ENCODE assay signal across 9 cellular contexts in the genomic region with DNA sequence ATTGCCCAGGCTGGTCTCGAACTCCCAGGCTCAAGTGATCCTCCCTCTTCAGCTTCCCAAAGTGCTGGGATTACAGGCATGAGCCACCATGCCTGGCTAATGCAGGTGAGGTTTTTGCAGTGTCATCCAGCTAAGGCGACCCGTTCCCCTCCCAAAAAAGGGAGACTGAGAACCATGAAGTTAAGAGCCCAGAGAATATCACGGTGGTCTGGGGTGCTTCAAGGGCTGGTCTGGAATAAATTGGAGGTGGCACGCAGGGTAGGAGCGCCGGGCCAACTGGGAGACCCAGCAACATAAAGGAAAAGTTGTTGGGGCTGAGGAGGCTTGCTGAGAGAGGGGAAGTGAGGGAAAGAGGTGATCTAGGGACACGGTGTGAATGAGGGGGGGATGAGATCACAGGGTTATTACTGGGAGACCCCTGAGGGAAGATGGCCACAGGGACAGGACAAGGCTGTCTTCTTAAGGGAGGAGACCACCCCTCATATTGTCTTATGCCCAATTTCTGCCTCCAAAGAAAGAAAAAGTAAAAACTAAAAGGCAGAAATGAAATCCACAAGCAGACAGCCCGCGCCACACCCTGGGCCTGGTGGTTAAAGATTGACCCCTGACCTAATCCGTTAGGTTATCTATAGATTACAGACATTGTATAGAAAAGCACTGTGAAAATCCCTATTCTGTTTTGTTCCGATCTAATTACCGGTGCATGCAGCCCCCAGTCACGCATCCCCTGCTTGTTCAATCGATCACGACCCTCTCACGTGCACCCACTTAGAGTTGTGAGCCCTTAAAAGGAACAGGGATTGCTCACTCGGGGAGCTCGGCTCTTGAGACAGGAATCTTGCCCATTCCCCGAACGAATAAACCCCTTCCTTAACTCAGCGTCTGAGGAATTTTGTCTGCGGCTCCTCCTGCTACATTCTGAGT. TPM values are rescaled to one million over a fixed set of nuclear protein-coding genes. Genes with fewer than 3 reads are reported as not detected.
DNase-seq lines count a peak whose midpoint lies in the region; ATAC-seq, FAIRE-seq and TF ChIP-seq lines count a peak whose summit lies in the region.
"Not testable (repeated sequence)": the region's sequence is repeated elsewhere in the genome, so short reads cannot be mapped to it uniquely, and the experiment has no call there.
"Had no signal": no experiment of that assay in that cellular context is flagged by ENCODE, and none has a peak within 500 bp of the region (broad histone marks: within the 10 kb centered on the region; RNA-seq: fewer than 3 reads in every experiment).

No MANE protein-coding gene starts in this region.

- intact Hi-C loops in CD4-positive, alpha-beta memory T cell (cut with micrococcal nuclease), result not testable (repeated sequence)

- not testable (repeated sequence) for DNase-seq in CD4-positive, alpha-beta memory T cell; NT2/D1 (ENCODE audit: low read depth, low spot score); activated CD8-positive, alpha-beta T cell treated with anti-CD3 and anti-CD28 coated beads, Interleukin-2, amount 10 ng/mL, durations not matched to agents 7 days and 5 days; lung (ENCODE audit: low spot score)
- DNase-seq in small intestine, result peak; percentile 28

- H3K4me1 ChIP-seq in CD4-positive, alpha-beta memory T cell (ENCODE audit: insufficient read depth, low read length); NT2/D1 (ENCODE audit: insufficient read depth, insufficient read length); small intestine (ENCODE audit: control insufficient read depth in 2 of 2, insufficient read depth in 1 of 2, low read depth in 1 of 2, low read length in 1 of 2): not testable (repeated sequence)
- H3K4me1 ChIP-seq in duodenal mucosa (ENCODE audit: control insufficient read depth in 1 of 2, insufficient read depth in 2 of 2, low read length in 2 of 2) (peaks cover 11 to 20% of the 10 kb centered on the region in 2 donors), lung (ENCODE audit: control insufficient read depth in 2 of 2, insufficient read depth in 2 of 2, low read length in 2 of 2) (peaks cover 0 to 11% of the 10 kb centered on the region in 2 donors)

- H3K27me3 Mint-ChIP-seq in CD4-positive, alpha-beta memory T cell, result peaks cover 14 to 24% of the 10 kb centered on the region in 2 donors
- peaks cover 17% of the 10 kb centered on the region for H3K27me3 Mint-ChIP-seq in activated CD8-positive, alpha-beta T cell treated with anti-CD3 and anti-CD28 coated beads, Interleukin-2, amount 10 ng/mL, durations not matched to agents 7 days and 5 days (ENCODE audit: low read depth)

- CTCF ChIA-PET in CD4-positive, alpha-beta memory T cell (lab: Charles Lee; ENCODE audit: partially characterized antibody), result interaction anchor here (1.5 to 1.9 kb wide), 2 partner anchors 9 kb away, joined by 3 to 5 read pairs; no protein-coding TSS in a partner anchor
- CTCF ChIA-PET in activated CD8-positive, alpha-beta T cell treated with anti-CD3 and anti-CD28 coated beads, Interleukin-2, amount 10 ng/mL, durations not matched to agents 7 days and 5 days (lab: Charles Lee), result interaction anchor here (2.7 kb wide), 1 partner anchor 38 kb away, joined by 9 read pairs; no protein-coding TSS in a partner anchor

- not testable (repeated sequence) for H3K36me3 ChIP-seq in CD4-positive, alpha-beta memory T cell (ENCODE audit: insufficient read depth, low read length); duodenal mucosa (ENCODE audit: control insufficient read depth in 1 of 2, insufficient read depth in 2 of 2, low read length in 2 of 2); lung (ENCODE audit: control insufficient read depth in 2 of 2, insufficient read depth in 2 of 2, low read length in 2 of 2); small intestine (ENCODE audit: control insufficient read depth in 2 of 2, insufficient read depth in 2 of 2, low read length in 2 of 2)
- peaks cover 11% of the 10 kb centered on the region for H3K36me3 ChIP-seq in NT2/D1 (ENCODE audit: insufficient read depth, insufficient read length, low read length)

- peak overlapping the region in 7 of 8 donors; percentile 46 to 90 (median 61) for H3K4me3 Mint-ChIP-seq in CD4-positive, alpha-beta memory T cell
- peak overlapping the region; percentile 89 for H3K4me3 Mint-ChIP-seq in activated CD8-positive, alpha-beta T cell treated with anti-CD3 and anti-CD28 coated beads, Interleukin-2, amount 10 ng/mL, durations not matched to agents 7 days and 5 days

- H3K4me1 Mint-ChIP-seq in CD4-positive, alpha-beta memory T cell, result not testable (repeated sequence)
- H3K4me1 Mint-ChIP-seq in activated CD8-positive, alpha-beta T cell treated with anti-CD3 and anti-CD28 coated beads, Interleukin-2, amount 10 ng/mL, durations not matched to agents 7 days and 5 days (ENCODE audit: low read depth), result peaks cover 14% of the 10 kb centered on the region

- not testable (repeated sequence) for H3K4me3 ChIP-seq in CD4-positive, alpha-beta memory T cell (ENCODE audit: low read length in 2 of 2); small intestine (ENCODE audit: low read depth in 1 of 2, low read length in 2 of 2)
- H3K4me3 ChIP-seq in NT2/D1 (ENCODE audit: insufficient read length, low read depth) (peak overlapping the region; percentile 64), duodenal mucosa (ENCODE audit: low read depth in 1 of 2, low read length in 2 of 2) (peak overlapping the region; percentile 66 to 76), lung (peak overlapping the region; percentile 6)

- not testable (repeated sequence) for H3K27ac ChIP-seq in CD4-positive, alpha-beta memory T cell (ENCODE audit: low read depth, low read length); duodenal mucosa (ENCODE audit: low read depth, low read length)
- H3K27ac ChIP-seq in lung (ENCODE audit: low read depth in 1 of 2, low read length in 1 of 2) (peak overlapping the region in 1 of 2 donors; percentile 13), small intestine (ENCODE audit: low read depth in 1 of 2, low read length in 1 of 2) (peak overlapping the region in 1 of 2 donors; percentile 11)

- FAIRE-seq in small intestine (lab: Jason Lieb, UNC), result not testable (repeated sequence)

- not testable (repeated sequence) for H3K27me3 ChIP-seq in CD4-positive, alpha-beta memory T cell (ENCODE audit: insufficient read depth, low read length); NT2/D1 (ENCODE audit: insufficient read depth, insufficient read length); duodenal mucosa (ENCODE audit: control insufficient read depth in 1 of 2, insufficient read depth in 2 of 2, low read length in 2 of 2); lung (ENCODE audit: control insufficient read depth, insufficient read depth); small intestine (ENCODE audit: control insufficient read depth in 2 of 2, insufficient read depth in 2 of 2, low read length in 2 of 2)

- not testable (repeated sequence) for H3K9me3 ChIP-seq in CD4-positive, alpha-beta memory T cell (ENCODE audit: control insufficient read depth in 1 of 2, low read length in 2 of 2); NT2/D1 (ENCODE audit: insufficient read depth, low read length); duodenal mucosa (ENCODE audit: control insufficient read depth in 1 of 2, low read length in 2 of 2); lung (ENCODE audit: control insufficient read depth in 2 of 2, insufficient read depth in 1 of 2, low read length in 1 of 2); small intestine (ENCODE audit: control insufficient read depth, low read depth)

- peak overlapping the region in 1 of 7 donors; percentile 52 for H3K27ac Mint-ChIP-seq in CD4-positive, alpha-beta memory T cell
- H3K27ac Mint-ChIP-seq in activated CD8-positive, alpha-beta T cell treated with anti-CD3 and anti-CD28 coated beads, Interleukin-2, amount 10 ng/mL, durations not matched to agents 7 days and 5 days, result peak overlapping the region; percentile 87

- H3K36me3 Mint-ChIP-seq in CD4-positive, alpha-beta memory T cell; activated CD8-positive, alpha-beta T cell treated with anti-CD3 and anti-CD28 coated beads, Interleukin-2, amount 10 ng/mL, durations not matched to agents 7 days and 5 days (ENCODE audit: low read depth): not testable (repeated sequence)

- H3K9me3 Mint-ChIP-seq in CD4-positive, alpha-beta memory T cell; activated CD8-positive, alpha-beta T cell treated with anti-CD3 and anti-CD28 coated beads, Interleukin-2, amount 10 ng/mL, durations not matched to agents 7 days and 5 days (ENCODE audit: insufficient read depth): not testable (repeated sequence)

- H3K9ac ChIP-seq in NT2/D1 (ENCODE audit: insufficient read length, low read depth), result peak overlapping the region; percentile 90
- H3K9ac ChIP-seq in duodenal mucosa (ENCODE audit: low read depth in 1 of 2, low read length in 2 of 2), result peak overlapping the region; percentile 33 to 57

- POLR2A ChIA-PET in CD4-positive, alpha-beta memory T cell (lab: Charles Lee; ENCODE audit: partially characterized antibody), result not testable (repeated sequence)
- POLR2A ChIA-PET in activated CD8-positive, alpha-beta T cell treated with anti-CD3 and anti-CD28 coated beads, Interleukin-2, amount 10 ng/mL, durations not matched to agents 7 days and 5 days (lab: Charles Lee), result interaction anchor here (1.0 kb wide), 1 partner anchor 24 kb away, joined by 4 read pairs; no protein-coding TSS in a partner anchor

- TF ChIP-seq CTCF in lung (IDR thresholded peaks at IDR 0.05; ENCODE audit: control extremely low read depth, extremely low read depth), result not testable (repeated sequence)

- WGBS in lung, 2 donors, result 52 to 59% methylated on average over 22 to 23 of the region's 23 CpGs
- 24 to 48% (median 37%) methylated on average over 23 of the region's 23 CpGs for WGBS in small intestine, 3 donors

- not testable (repeated sequence) for ATAC-seq in activated CD8-positive, alpha-beta T cell treated with anti-CD3 and anti-CD28 coated beads, Interleukin-2, amount 10 ng/mL, durations not matched to agents 7 days and 5 days; lung (ENCODE audit: insufficient read depth, low FRiP score)

RNA-seq across cellular contexts. Expression of gene APOC1, which starts 0.6 kb away (rescaled TPM):
- total RNA-seq in CD4-positive, alpha-beta memory T cell, result 1 to 10 TPM; 6.4 to 7.0 TPM
- not detected for polyA plus RNA-seq in CD4-positive, alpha-beta memory T cell
- total RNA-seq in activated CD8-positive, alpha-beta T cell treated with anti-CD3 and anti-CD28 coated beads, Interleukin-2, amount 10 ng/mL, durations not matched to agents 7 days and 5 days, result not detected
- 100 to 1,000 TPM in 1 of 2 donors, 10 to 100 TPM in 1; 14.0 to 282 TPM for total RNA-seq in lung
- polyA plus RNA-seq in lung, result 1,000 to 10,000 TPM in 1 of 2 donors, 100 to 1,000 TPM in 1; 153 to 1,030 TPM
- polyA plus RNA-seq in small intestine, result 10 to 100 TPM in 2 of 3 donors, 1 to 10 TPM in 1; 3.1 to 65.1 (median 18.4) TPM

RNA-seq across cellular contexts. Expression of gene APOE, which starts 8.2 kb away (rescaled TPM):
- total RNA-seq in CD4-positive, alpha-beta memory T cell, result 10 to 100 TPM in 1 of 2 experiments, 1 to 10 TPM in 1; 9.0 to 11.9 TPM
- not detected for polyA plus RNA-seq in CD4-positive, alpha-beta memory T cell
- under 1 TPM; 0.68 to 0.89 TPM for total RNA-seq in activated CD8-positive, alpha-beta T cell treated with anti-CD3 and anti-CD28 coated beads, Interleukin-2, amount 10 ng/mL, durations not matched to agents 7 days and 5 days
- 100 to 1,000 TPM in 1 of 2 donors, 10 to 100 TPM in 1; 80.8 to 177 TPM for total RNA-seq in lung
- polyA plus RNA-seq in lung, result 1,000 to 10,000 TPM in 1 of 2 donors, 100 to 1,000 TPM in 1; 235 to 1,011 TPM
- polyA plus RNA-seq in small intestine, result 100 to 1,000 TPM in 2 of 3 donors, 10 to 100 TPM in 1; 14.1 to 134 (median 109) TPM

RNA-seq across cellular contexts. Expression of gene TOMM40, which starts 22.7 kb away (rescaled TPM):
- total RNA-seq in CD4-positive, alpha-beta memory T cell, result 10 to 100 TPM; 32.8 to 34.6 TPM
- polyA plus RNA-seq in CD4-positive, alpha-beta memory T cell, result 10 to 100 TPM; 30.9 to 43.6 TPM
- 10 to 100 TPM; 84.5 to 88.4 TPM for total RNA-seq in activated CD8-positive, alpha-beta T cell treated with anti-CD3 and anti-CD28 coated beads, Interleukin-2, amount 10 ng/mL, durations not matched to agents 7 days and 5 days
- 10 to 100 TPM; 17.6 to 76.8 TPM for total RNA-seq in lung
- 10 to 100 TPM; 55.0 to 69.4 TPM for polyA plus RNA-seq in lung
- 10 to 100 TPM; 24.6 to 82.7 (median 25.7) TPM for polyA plus RNA-seq in small intestine

RNA-seq across cellular contexts. Expression of gene APOC4, which starts 28.3 kb away (rescaled TPM):
- not detected for total RNA-seq in CD4-positive, alpha-beta memory T cell
- polyA plus RNA-seq in CD4-positive, alpha-beta memory T cell, result not detected
- not detected for total RNA-seq in activated CD8-positive, alpha-beta T cell treated with anti-CD3 and anti-CD28 coated beads, Interleukin-2, amount 10 ng/mL, durations not matched to agents 7 days and 5 days
- total RNA-seq in lung, result not detected
- polyA plus RNA-seq in lung (under 1 TPM in 1 of 2 donors, not detected in 1; 0.98 TPM), small intestine (not detected)
- total RNA-seq: cerebellum, gastrocnemius medialis, left ventricle myocardium superior had no signal

RNA-seq across cellular contexts. Expression of gene APOC2, which starts 32.1 kb away (rescaled TPM):
- total RNA-seq in CD4-positive, alpha-beta memory T cell, result under 1 TPM in 1 of 2 experiments, not detected in 1; 0.49 TPM
- not detected for polyA plus RNA-seq in CD4-positive, alpha-beta memory T cell
- total RNA-seq in activated CD8-positive, alpha-beta T cell treated with anti-CD3 and anti-CD28 coated beads, Interleukin-2, amount 10 ng/mL, durations not matched to agents 7 days and 5 days, result not detected
- total RNA-seq in lung, result 1 to 10 TPM; 1.8 to 8.0 TPM
- polyA plus RNA-seq in lung (10 to 100 TPM; 12.2 to 21.5 TPM), small intestine (10 to 100 TPM; 23.4 to 74.8 (median 65.3) TPM)
- total RNA-seq: left ventricle myocardium superior had no signal

Comparison
In these comparisons a context has a peak if more than half of its experiments do, and no peak if none do; other contexts are left out.
1. RNA of gene APOE, which starts 8.2 kb away (total RNA-seq): 80.8 to 177 TPM in lung; 9.0 to 11.9 TPM in CD4-positive, alpha-beta memory T cell and 0.68 to 0.89 TPM in activated CD8-positive, alpha-beta T cell treated with anti-CD3 and anti-CD28 coated beads, Interleukin-2, amount 10 ng/mL, durations not matched to agents 7 days and 5 days; every median in the first group is over 4 times any median in the second.